24 cellular contexts compared by ENCODE assay signal in genomic region chr2:239077260-239077659, GRCh38.
DNase-seq lines count a peak whose midpoint lies in the region; ATAC-seq, FAIRE-seq and TF ChIP-seq lines count a peak whose summit lies in the region.
"Had no signal": no experiment of that assay in that cellular context is flagged by ENCODE, and none has a peak within 500 bp of the region (broad histone marks: within the 10 kb centered on the region; RNA-seq: fewer than 3 reads in every experiment).

No MANE protein-coding gene starts in this region.

- no peak overlapping the region for H3K4me3 ChIP-seq in breast epithelium
- no peak overlapping the region for H3K4me3 ChIP-seq in H1 (ENCODE audit: extremely low read depth in 1 of 4, insufficient read depth in 2 of 4, low read depth in 3 of 4, low read length in 4 of 4)
- no peak overlapping the region for H3K4me3 ChIP-seq in psoas muscle
- H3K4me3 ChIP-seq: A549; BLaER1 treated with 17β-estradiol and CSF1 and Interleukin-3, amounts not matched to agents 10 nM and 100 nM had no signal

- TF ChIP-seq CTCF in MCF 10A (IDR thresholded peaks at IDR 0.05; ENCODE audit: unreplicated experiment) (no peak), breast epithelium (IDR thresholded peaks at IDR 0.05) (no peak), H1 (IDR thresholded peaks at IDR 0.05; ENCODE audit: control extremely low read depth in 1 of 3, insufficient read depth in 1 of 3, low read depth in 1 of 3, low read length in 3 of 3) (no peak), mesothelial cell of epicardium (IDR thresholded peaks at IDR 0.05; ENCODE audit: unreplicated experiment) (no peak), psoas muscle (IDR thresholded peaks at IDR 0.05) (no peak)

- H3K14ac ChIP-seq in H1 (ENCODE audit: insufficient read length) = no peak overlapping the region

- H4K5ac ChIP-seq in H1 (ENCODE audit: insufficient read length, low read depth, low read length) = no peak overlapping the region

- H2BK5ac ChIP-seq in H1 (ENCODE audit: low read depth, low read length) = no peak overlapping the region

- H4K91ac ChIP-seq in H1 (replicated peaks; ENCODE audit: insufficient read length, low read length) = no peak overlapping the region

- no peaks in the 10 kb centered on the region for H3K27me3 Mint-ChIP-seq in MCF 10A (ENCODE audit: insufficient read depth, unreplicated experiment)
- no peaks in the 10 kb centered on the region for H3K27me3 Mint-ChIP-seq in mesothelial cell of epicardium (ENCODE audit: low read depth)
- H3K27me3 Mint-ChIP-seq: B cell; CD4-positive, alpha-beta T cell had no signal

- no peaks in the 10 kb centered on the region for H3K79me1 ChIP-seq in H1 (ENCODE audit: low read depth, low read length)

- H4K8ac ChIP-seq in H1 (ENCODE audit: extremely low read depth, insufficient read depth, low read length) = peak overlapping the region; percentile 23; the same call in 1 of the 2 replicates

- CTCF ChIA-PET in MCF 10A (lab: Yijun Ruan, JAX) = no interaction called here
- CTCF ChIA-PET in H1 (lab: Charles Lee; ENCODE audit: partially characterized antibody) = interaction anchor here (1.2 kb wide), 2 partner anchors 12 to 29 kb away, joined by 3 to 4 read pairs; no protein-coding TSS in a partner anchor

- no peaks in the 10 kb centered on the region for H3K9me3 ChIP-seq in breast epithelium
- H3K9me3 ChIP-seq in H1 (ENCODE audit: insufficient read depth in 2 of 2, low read depth in 1 of 2, low read length in 1 of 2) = no peaks in the 10 kb centered on the region
- H3K9me3 ChIP-seq in psoas muscle = no peaks in the 10 kb centered on the region
- H3K9me3 ChIP-seq: A549; BLaER1 treated with 17β-estradiol and CSF1 and Interleukin-3, amounts not matched to agents 10 nM and 100 nM; Caco-2 had no signal

- no peak overlapping the region for H2AK5ac ChIP-seq in H1 (ENCODE audit: low read depth, low read length)

- H3K36me3 ChIP-seq in breast epithelium = no peaks in the 10 kb centered on the region
- H3K36me3 ChIP-seq in H1 (ENCODE audit: control insufficient read depth in 2 of 4, insufficient read depth in 4 of 4, low read length in 3 of 4) = peaks cover 0 to 8% (median 0%) of the 10 kb centered on the region in 4 experiments; a peak in 1 of 8 replicates
- H3K36me3 ChIP-seq in psoas muscle (ENCODE audit: insufficient read depth in 1 of 2, low read depth in 1 of 2) = peaks cover 0 to 92% of the 10 kb centered on the region in 2 donors

- FAIRE-seq in H1 (lab: Jason Lieb, UNC) = no peak
- FAIRE-seq: A549, D721Med, G401.6, GM12891, GM19239 had no signal

- H3K56ac ChIP-seq in H1 (replicated peaks; ENCODE audit: insufficient read length, low read depth, low read length) = no peak overlapping the region

- no peaks in the 10 kb centered on the region for H3K9me3 Mint-ChIP-seq in MCF 10A (ENCODE audit: unreplicated experiment)
- no peaks in the 10 kb centered on the region for H3K9me3 Mint-ChIP-seq in mesothelial cell of epicardium
- H3K9me3 Mint-ChIP-seq in stimulated activated effector memory CD8-positive, alpha-beta T cell treated with anti-CD3 and anti-CD28 coated beads, Interleukin-12 subunit alpha, Interleukin-12 subunit beta, amount 100 ng/mL, for 72 hours = no peaks in the 10 kb centered on the region
- H3K9me3 Mint-ChIP-seq: CD4-positive, alpha-beta T cell; CD8-positive, alpha-beta T cell had no signal

- H3K23me2 ChIP-seq in H1 (ENCODE audit: low read depth, low read length) = no peaks in the 10 kb centered on the region

- no peak overlapping the region for H3K23ac ChIP-seq in H1 (ENCODE audit: insufficient read length)

- WGBS in H1 (ENCODE audit: extremely low coverage in 1 of 2, insufficient coverage in 1 of 2, insufficient read length in 1 of 2, insufficient replicate concordance in 2 of 2, low coverage in 1 of 2, low lambda C conversion rate in 2 of 2, missing lambda C conversion rate in 1 of 2), 2 experiments = 93% methylated on average over 15 of the region's 15 CpGs; no CpG with 5 or more reads in 1 of the 2 experiments
- 97 to 98% (median 98%) methylated on average over 15 of the region's 15 CpGs for WGBS in psoas muscle, 3 donors

- POLR2A ChIA-PET in MCF 10A (lab: Yijun Ruan, JAX) = no interaction called here
- POLR2A ChIA-PET in H1 (lab: Charles Lee; ENCODE audit: partially characterized antibody) = no interaction called here

- intact Hi-C loops in MCF 10A (cut with micrococcal nuclease) (no loop called here), breast epithelium (cut with DNase I; ENCODE audit: low total_unique reads) (no loop called here), psoas muscle (cut with DNase I) (no loop called here)

- H2BK20ac ChIP-seq in H1 (ENCODE audit: low read length) = no peak overlapping the region

- H3K4me1 ChIP-seq in breast epithelium = no peaks in the 10 kb centered on the region
- H3K4me1 ChIP-seq in H1 (replicated peaks in 1 of 4; ENCODE audit: control insufficient read depth in 3 of 4, insufficient read depth in 4 of 4, low read length in 3 of 4) = no peaks in the 10 kb centered on the region
- no peaks in the 10 kb centered on the region for H3K4me1 ChIP-seq in psoas muscle
- H3K4me1 ChIP-seq: A549, Caco-2 had no signal

- no peak overlapping the region for H2AFZ ChIP-seq in H1 (ENCODE audit: low read length)

- no peaks in the 10 kb centered on the region for H3K4me1 Mint-ChIP-seq in MCF 10A (ENCODE audit: insufficient read depth, unreplicated experiment)
- peaks cover 34% of the 10 kb centered on the region for H3K4me1 Mint-ChIP-seq in mesothelial cell of epicardium
- no peaks in the 10 kb centered on the region for H3K4me1 Mint-ChIP-seq in stimulated activated effector memory CD8-positive, alpha-beta T cell treated with anti-CD3 and anti-CD28 coated beads, Interleukin-12 subunit alpha, Interleukin-12 subunit beta, amount 100 ng/mL, for 72 hours
- H3K4me1 Mint-ChIP-seq: B cell had no signal

- DNase-seq in MCF 10A (ENCODE audit: unreplicated experiment) (no peak), breast epithelium (ENCODE audit: low spot score in 2 of 2) (no peak), H1 (ENCODE audit: low read depth in 1 of 2, low spot score in 2 of 2) (no peak), mesothelial cell of epicardium (ENCODE audit: low spot score in 2 of 2, unreplicated experiment in 2 of 2) (no peak), psoas muscle (no peak)
- no peak for DNase-seq in stimulated activated effector memory CD8-positive, alpha-beta T cell treated with anti-CD3 and anti-CD28 coated beads, Interleukin-12 subunit alpha, Interleukin-12 subunit beta, amount 100 ng/mL, for 72 hours (ENCODE audit: low spot score in 2 of 2)
- DNase-seq: AML-193; Caco-2; Calu3; CD4-positive, alpha-beta T cell; CD8-positive, alpha-beta T cell; DMS79 treated with DMSO at 0.1 percent for 48 hours; GF-D8 had no signal

- no peaks in the 10 kb centered on the region for H3K27me3 ChIP-seq in breast epithelium
- H3K27me3 ChIP-seq in H1 (replicated peaks in 1 of 4; ENCODE audit: control insufficient read depth in 3 of 4, extremely low read depth in 1 of 4, insufficient read depth in 3 of 4, low read length in 3 of 4) = no peaks in the 10 kb centered on the region
- no peaks in the 10 kb centered on the region for H3K27me3 ChIP-seq in psoas muscle (ENCODE audit: insufficient read depth in 3 of 3, low read length in 2 of 3)
- H3K27me3 ChIP-seq: BLaER1 treated with 17β-estradiol and CSF1 and Interleukin-3, amounts not matched to agents 10 nM and 100 nM had no signal

- H3K27ac Mint-ChIP-seq in MCF 10A (ENCODE audit: low read depth, unreplicated experiment) (peak overlapping the region; percentile 23), mesothelial cell of epicardium (peak overlapping the region; percentile 72)
- peak overlapping the region; percentile 34 for H3K27ac Mint-ChIP-seq in stimulated activated effector memory CD8-positive, alpha-beta T cell treated with anti-CD3 and anti-CD28 coated beads, Interleukin-12 subunit alpha, Interleukin-12 subunit beta, amount 100 ng/mL, for 72 hours
- H3K27ac Mint-ChIP-seq: B cell; CD4-positive, alpha-beta T cell; CD8-positive, alpha-beta T cell had no signal

- no peak for TF ChIP-seq EP300 in H1 (IDR thresholded peaks at IDR 0.05; ENCODE audit: borderline replicate concordance in 1 of 2, low read depth in 2 of 2, low read length in 2 of 2)

- no TSS peak for BruUV-seq in MCF 10A (replicated peaks; lab: Mats Ljungman, UMichigan)

- H2BK15ac ChIP-seq in H1 (ENCODE audit: low read length) = no peak overlapping the region

- H3K27ac ChIP-seq in breast epithelium = no peak overlapping the region
- H3K27ac ChIP-seq in H1 (ENCODE audit: low read depth, low read length) = no peak overlapping the region
- H3K27ac ChIP-seq in psoas muscle = no peak overlapping the region
- H3K27ac ChIP-seq: 22Rv1; A549; BLaER1 treated with 17β-estradiol and CSF1 and Interleukin-3, amounts not matched to agents 10 nM and 100 nM; C4-2B had no signal

- no peak overlapping the region for H2BK120ac ChIP-seq in H1 (replicated peaks; ENCODE audit: low read depth, low read length)

- H3K4me2 ChIP-seq in H1 (ENCODE audit: insufficient read depth in 1 of 2, low read depth in 2 of 2, low read length in 2 of 2) = no peak overlapping the region
- H3K4me2 ChIP-seq: A549 had no signal

- no peaks in the 10 kb centered on the region for H3K79me2 ChIP-seq in H1 (ENCODE audit: control insufficient read depth in 1 of 2, insufficient read depth in 2 of 2, low read length in 2 of 2)

- H3K36me3 Mint-ChIP-seq in MCF 10A (ENCODE audit: insufficient read depth, unreplicated experiment) = peaks cover 5% of the 10 kb centered on the region
- peaks cover 11% of the 10 kb centered on the region for H3K36me3 Mint-ChIP-seq in mesothelial cell of epicardium
- H3K36me3 Mint-ChIP-seq in stimulated activated effector memory CD8-positive, alpha-beta T cell treated with anti-CD3 and anti-CD28 coated beads, Interleukin-12 subunit alpha, Interleukin-12 subunit beta, amount 100 ng/mL, for 72 hours = peaks cover 50% of the 10 kb centered on the region

- ATAC-seq in stimulated activated effector memory CD8-positive, alpha-beta T cell treated with anti-CD3 and anti-CD28 coated beads, Interleukin-12 subunit alpha, Interleukin-12 subunit beta, amount 100 ng/mL, for 72 hours = no peak
- ATAC-seq in psoas muscle (no peak), HG02642 (IDR thresholded peaks at IDR 0.05; ENCODE audit: poor library complexity, unreplicated experiment) (no peak), HG02763 (IDR thresholded peaks at IDR 0.05; ENCODE audit: unreplicated experiment) (no peak)
- ATAC-seq: A549; CD8-positive, alpha-beta T cell had no signal

- H3K18ac ChIP-seq in H1 (ENCODE audit: extremely low read depth, low read length) = no peak overlapping the region

- no peak overlapping the region for H3K9ac ChIP-seq in H1 (replicated peaks in 1 of 4; ENCODE audit: extremely low read depth in 1 of 4, low read depth in 3 of 4, low read length in 3 of 4)

- H4K20me1 ChIP-seq in H1 (replicated peaks in 1 of 2; ENCODE audit: control insufficient read depth in 1 of 2, insufficient read depth in 2 of 2, low read length in 2 of 2) = peaks cover 0 to 10% of the 10 kb centered on the region in 2 experiments

- TF ChIP-seq POLR2A in breast epithelium (IDR thresholded peaks at IDR 0.05) (no peak), H1 (IDR thresholded peaks at IDR 0.05; ENCODE audit: control extremely low read depth in 1 of 2, low read depth in 2 of 2, low read length in 2 of 2) (no peak)

- H3K4me3 Mint-ChIP-seq in MCF 10A (ENCODE audit: unreplicated experiment) = no peak overlapping the region
- no peak overlapping the region for H3K4me3 Mint-ChIP-seq in mesothelial cell of epicardium
- H3K4me3 Mint-ChIP-seq in stimulated activated effector memory CD8-positive, alpha-beta T cell treated with anti-CD3 and anti-CD28 coated beads, Interleukin-12 subunit alpha, Interleukin-12 subunit beta, amount 100 ng/mL, for 72 hours = no peak overlapping the region
- H3K4me3 Mint-ChIP-seq: B cell; CD4-positive, alpha-beta T cell; CD8-positive, alpha-beta T cell had no signal

- no peak overlapping the region for H3K4ac ChIP-seq in H1 (replicated peaks; ENCODE audit: insufficient read length, low read depth, low read length)

- no peak for TF ChIP-seq RAD21 in H1 (IDR thresholded peaks at IDR 0.05 in 1 of 2, conservative IDR thresholded peaks at IDR 0.05 in 1 of 2; ENCODE audit: low read depth in 2 of 2, low read length in 2 of 2)

- H2BK12ac ChIP-seq in H1 (ENCODE audit: low read depth, low read length) = no peak overlapping the region
